1 cellular context compared by ENCODE assay signal in the genomic region with DNA sequence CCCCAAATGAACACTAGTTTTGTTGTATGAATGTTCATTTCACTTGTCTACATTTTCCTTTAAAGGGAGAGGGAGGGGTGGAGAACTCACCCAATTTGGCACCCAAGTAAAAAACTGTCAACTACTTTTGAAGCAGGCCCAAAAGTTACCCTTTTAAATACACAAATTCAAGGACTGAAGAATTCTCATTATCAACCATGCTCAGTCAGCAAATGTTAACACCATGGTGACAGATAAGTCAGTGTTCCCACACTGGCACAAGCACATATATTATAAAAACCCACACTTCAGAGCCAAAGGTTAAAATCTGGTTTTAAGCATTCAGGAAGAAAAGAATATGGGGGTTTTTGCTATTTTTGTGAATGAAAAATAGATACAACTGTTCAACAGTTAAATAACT.
TF ChIP-seq lines count a peak whose summit lies in the region.

No MANE protein-coding gene starts in this region.

TF ChIP-seq in H1, 55 proteins besides CTCF, POLR2A, EP300 and RAD21 (continued from another document):
- TF ChIP-seq, protein P1, sequence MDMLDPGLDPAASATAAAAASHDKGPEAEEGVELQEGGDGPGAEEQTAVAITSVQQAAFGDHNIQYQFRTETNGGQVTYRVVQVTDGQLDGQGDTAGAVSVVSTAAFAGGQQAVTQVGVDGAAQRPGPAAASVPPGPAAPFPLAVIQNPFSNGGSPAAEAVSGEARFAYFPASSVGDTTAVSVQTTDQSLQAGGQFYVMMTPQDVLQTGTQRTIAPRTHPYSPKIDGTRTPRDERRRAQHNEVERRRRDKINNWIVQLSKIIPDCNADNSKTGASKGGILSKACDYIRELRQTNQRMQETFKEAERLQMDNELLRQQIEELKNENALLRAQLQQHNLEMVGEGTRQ (IDR thresholded peaks at IDR 0.05; ENCODE audit: low read length) = no peak
- TF ChIP-seq MAFK (IDR thresholded peaks at IDR 0.05; ENCODE audit: low read depth, low read length) = peak; percentile 35; the same call in 1 of the 2 replicates
